ENCODE assay signal across 1 cellular context in genomic region chr9:123493627-123494026, GRCh38.
TF ChIP-seq lines count a peak whose summit lies in the region.

No MANE protein-coding gene starts in this region.

TF ChIP-seq in WTC11, 78 proteins besides CTCF, POLR2A, EP300 and RAD21:
- TF ChIP-seq, protein P1, sequence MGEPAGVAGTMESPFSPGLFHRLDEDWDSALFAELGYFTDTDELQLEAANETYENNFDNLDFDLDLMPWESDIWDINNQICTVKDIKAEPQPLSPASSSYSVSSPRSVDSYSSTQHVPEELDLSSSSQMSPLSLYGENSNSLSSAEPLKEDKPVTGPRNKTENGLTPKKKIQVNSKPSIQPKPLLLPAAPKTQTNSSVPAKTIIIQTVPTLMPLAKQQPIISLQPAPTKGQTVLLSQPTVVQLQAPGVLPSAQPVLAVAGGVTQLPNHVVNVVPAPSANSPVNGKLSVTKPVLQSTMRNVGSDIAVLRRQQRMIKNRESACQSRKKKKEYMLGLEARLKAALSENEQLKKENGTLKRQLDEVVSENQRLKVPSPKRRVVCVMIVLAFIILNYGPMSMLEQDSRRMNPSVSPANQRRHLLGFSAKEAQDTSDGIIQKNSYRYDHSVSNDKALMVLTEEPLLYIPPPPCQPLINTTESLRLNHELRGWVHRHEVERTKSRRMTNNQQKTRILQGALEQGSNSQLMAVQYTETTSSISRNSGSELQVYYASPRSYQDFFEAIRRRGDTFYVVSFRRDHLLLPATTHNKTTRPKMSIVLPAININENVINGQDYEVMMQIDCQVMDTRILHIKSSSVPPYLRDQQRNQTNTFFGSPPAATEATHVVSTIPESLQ (CRISPR knock-in tag; IDR thresholded peaks at IDR 0.05) = no peak
- no peak for TF ChIP-seq CREB1 (CRISPR knock-in tag; IDR thresholded peaks at IDR 0.05)
- TF ChIP-seq FOXP4 (CRISPR knock-in tag; IDR thresholded peaks at IDR 0.05) = no peak
- TF ChIP-seq, protein P2, sequence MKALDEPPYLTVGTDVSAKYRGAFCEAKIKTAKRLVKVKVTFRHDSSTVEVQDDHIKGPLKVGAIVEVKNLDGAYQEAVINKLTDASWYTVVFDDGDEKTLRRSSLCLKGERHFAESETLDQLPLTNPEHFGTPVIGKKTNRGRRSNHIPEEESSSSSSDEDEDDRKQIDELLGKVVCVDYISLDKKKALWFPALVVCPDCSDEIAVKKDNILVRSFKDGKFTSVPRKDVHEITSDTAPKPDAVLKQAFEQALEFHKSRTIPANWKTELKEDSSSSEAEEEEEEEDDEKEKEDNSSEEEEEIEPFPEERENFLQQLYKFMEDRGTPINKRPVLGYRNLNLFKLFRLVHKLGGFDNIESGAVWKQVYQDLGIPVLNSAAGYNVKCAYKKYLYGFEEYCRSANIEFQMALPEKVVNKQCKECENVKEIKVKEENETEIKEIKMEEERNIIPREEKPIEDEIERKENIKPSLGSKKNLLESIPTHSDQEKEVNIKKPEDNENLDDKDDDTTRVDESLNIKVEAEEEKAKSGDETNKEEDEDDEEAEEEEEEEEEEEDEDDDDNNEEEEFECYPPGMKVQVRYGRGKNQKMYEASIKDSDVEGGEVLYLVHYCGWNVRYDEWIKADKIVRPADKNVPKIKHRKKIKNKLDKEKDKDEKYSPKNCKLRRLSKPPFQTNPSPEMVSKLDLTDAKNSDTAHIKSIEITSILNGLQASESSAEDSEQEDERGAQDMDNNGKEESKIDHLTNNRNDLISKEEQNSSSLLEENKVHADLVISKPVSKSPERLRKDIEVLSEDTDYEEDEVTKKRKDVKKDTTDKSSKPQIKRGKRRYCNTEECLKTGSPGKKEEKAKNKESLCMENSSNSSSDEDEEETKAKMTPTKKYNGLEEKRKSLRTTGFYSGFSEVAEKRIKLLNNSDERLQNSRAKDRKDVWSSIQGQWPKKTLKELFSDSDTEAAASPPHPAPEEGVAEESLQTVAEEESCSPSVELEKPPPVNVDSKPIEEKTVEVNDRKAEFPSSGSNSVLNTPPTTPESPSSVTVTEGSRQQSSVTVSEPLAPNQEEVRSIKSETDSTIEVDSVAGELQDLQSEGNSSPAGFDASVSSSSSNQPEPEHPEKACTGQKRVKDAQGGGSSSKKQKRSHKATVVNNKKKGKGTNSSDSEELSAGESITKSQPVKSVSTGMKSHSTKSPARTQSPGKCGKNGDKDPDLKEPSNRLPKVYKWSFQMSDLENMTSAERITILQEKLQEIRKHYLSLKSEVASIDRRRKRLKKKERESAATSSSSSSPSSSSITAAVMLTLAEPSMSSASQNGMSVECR (CRISPR knock-in tag; IDR thresholded peaks at IDR 0.05; ENCODE audit: borderline replicate concordance) = no peak
- TF ChIP-seq, protein P3, sequence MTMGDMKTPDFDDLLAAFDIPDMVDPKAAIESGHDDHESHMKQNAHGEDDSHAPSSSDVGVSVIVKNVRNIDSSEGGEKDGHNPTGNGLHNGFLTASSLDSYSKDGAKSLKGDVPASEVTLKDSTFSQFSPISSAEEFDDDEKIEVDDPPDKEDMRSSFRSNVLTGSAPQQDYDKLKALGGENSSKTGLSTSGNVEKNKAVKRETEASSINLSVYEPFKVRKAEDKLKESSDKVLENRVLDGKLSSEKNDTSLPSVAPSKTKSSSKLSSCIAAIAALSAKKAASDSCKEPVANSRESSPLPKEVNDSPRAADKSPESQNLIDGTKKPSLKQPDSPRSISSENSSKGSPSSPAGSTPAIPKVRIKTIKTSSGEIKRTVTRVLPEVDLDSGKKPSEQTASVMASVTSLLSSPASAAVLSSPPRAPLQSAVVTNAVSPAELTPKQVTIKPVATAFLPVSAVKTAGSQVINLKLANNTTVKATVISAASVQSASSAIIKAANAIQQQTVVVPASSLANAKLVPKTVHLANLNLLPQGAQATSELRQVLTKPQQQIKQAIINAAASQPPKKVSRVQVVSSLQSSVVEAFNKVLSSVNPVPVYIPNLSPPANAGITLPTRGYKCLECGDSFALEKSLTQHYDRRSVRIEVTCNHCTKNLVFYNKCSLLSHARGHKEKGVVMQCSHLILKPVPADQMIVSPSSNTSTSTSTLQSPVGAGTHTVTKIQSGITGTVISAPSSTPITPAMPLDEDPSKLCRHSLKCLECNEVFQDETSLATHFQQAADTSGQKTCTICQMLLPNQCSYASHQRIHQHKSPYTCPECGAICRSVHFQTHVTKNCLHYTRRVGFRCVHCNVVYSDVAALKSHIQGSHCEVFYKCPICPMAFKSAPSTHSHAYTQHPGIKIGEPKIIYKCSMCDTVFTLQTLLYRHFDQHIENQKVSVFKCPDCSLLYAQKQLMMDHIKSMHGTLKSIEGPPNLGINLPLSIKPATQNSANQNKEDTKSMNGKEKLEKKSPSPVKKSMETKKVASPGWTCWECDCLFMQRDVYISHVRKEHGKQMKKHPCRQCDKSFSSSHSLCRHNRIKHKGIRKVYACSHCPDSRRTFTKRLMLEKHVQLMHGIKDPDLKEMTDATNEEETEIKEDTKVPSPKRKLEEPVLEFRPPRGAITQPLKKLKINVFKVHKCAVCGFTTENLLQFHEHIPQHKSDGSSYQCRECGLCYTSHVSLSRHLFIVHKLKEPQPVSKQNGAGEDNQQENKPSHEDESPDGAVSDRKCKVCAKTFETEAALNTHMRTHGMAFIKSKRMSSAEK (CRISPR knock-in tag; IDR thresholded peaks at IDR 0.05; ENCODE audit: borderline replicate concordance) = no peak
- TF ChIP-seq, protein P4, sequence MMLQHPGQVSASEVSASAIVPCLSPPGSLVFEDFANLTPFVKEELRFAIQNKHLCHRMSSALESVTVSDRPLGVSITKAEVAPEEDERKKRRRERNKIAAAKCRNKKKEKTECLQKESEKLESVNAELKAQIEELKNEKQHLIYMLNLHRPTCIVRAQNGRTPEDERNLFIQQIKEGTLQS (CRISPR knock-in tag; conservative IDR thresholded peaks at IDR 0.05) = no peak
- TF ChIP-seq RORB (CRISPR knock-in tag; IDR thresholded peaks at IDR 0.05) = no peak
- TF ChIP-seq NFE2L1 (CRISPR knock-in tag; IDR thresholded peaks at IDR 0.05) = no peak
- TF ChIP-seq FOXP1 (CRISPR knock-in tag; IDR thresholded peaks at IDR 0.05; ENCODE audit: borderline replicate concordance) = no peak
- TF ChIP-seq, protein P5, sequence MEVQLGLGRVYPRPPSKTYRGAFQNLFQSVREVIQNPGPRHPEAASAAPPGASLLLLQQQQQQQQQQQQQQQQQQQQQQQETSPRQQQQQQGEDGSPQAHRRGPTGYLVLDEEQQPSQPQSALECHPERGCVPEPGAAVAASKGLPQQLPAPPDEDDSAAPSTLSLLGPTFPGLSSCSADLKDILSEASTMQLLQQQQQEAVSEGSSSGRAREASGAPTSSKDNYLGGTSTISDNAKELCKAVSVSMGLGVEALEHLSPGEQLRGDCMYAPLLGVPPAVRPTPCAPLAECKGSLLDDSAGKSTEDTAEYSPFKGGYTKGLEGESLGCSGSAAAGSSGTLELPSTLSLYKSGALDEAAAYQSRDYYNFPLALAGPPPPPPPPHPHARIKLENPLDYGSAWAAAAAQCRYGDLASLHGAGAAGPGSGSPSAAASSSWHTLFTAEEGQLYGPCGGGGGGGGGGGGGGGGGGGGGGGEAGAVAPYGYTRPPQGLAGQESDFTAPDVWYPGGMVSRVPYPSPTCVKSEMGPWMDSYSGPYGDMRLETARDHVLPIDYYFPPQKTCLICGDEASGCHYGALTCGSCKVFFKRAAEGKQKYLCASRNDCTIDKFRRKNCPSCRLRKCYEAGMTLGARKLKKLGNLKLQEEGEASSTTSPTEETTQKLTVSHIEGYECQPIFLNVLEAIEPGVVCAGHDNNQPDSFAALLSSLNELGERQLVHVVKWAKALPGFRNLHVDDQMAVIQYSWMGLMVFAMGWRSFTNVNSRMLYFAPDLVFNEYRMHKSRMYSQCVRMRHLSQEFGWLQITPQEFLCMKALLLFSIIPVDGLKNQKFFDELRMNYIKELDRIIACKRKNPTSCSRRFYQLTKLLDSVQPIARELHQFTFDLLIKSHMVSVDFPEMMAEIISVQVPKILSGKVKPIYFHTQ (CRISPR knock-in tag; IDR thresholded peaks at IDR 0.05) = no peak
- no peak for TF ChIP-seq ERG (CRISPR knock-in tag; IDR thresholded peaks at IDR 0.05)
- TF ChIP-seq SMAD4 (CRISPR knock-in tag; IDR thresholded peaks at IDR 0.05) = no peak
- TF ChIP-seq ZNF317 (CRISPR knock-in tag; IDR thresholded peaks at IDR 0.05; ENCODE audit: borderline replicate concordance, low read depth) = no peak
- TF ChIP-seq ZNF281 (CRISPR knock-in tag; IDR thresholded peaks at IDR 0.05) = no peak
- TF ChIP-seq GABPB1 (CRISPR knock-in tag; IDR thresholded peaks at IDR 0.05) = no peak
- TF ChIP-seq SP1 (CRISPR knock-in tag; conservative IDR thresholded peaks at IDR 0.05) = no peak
- TF ChIP-seq ELF4 (CRISPR knock-in tag; IDR thresholded peaks at IDR 0.05; ENCODE audit: low read depth) = no peak
TF ChIP-seq in WTC11: peak in this region for 0.
